Comparison of ENCODE assay signal across 8 cellular contexts in the genomic region with DNA sequence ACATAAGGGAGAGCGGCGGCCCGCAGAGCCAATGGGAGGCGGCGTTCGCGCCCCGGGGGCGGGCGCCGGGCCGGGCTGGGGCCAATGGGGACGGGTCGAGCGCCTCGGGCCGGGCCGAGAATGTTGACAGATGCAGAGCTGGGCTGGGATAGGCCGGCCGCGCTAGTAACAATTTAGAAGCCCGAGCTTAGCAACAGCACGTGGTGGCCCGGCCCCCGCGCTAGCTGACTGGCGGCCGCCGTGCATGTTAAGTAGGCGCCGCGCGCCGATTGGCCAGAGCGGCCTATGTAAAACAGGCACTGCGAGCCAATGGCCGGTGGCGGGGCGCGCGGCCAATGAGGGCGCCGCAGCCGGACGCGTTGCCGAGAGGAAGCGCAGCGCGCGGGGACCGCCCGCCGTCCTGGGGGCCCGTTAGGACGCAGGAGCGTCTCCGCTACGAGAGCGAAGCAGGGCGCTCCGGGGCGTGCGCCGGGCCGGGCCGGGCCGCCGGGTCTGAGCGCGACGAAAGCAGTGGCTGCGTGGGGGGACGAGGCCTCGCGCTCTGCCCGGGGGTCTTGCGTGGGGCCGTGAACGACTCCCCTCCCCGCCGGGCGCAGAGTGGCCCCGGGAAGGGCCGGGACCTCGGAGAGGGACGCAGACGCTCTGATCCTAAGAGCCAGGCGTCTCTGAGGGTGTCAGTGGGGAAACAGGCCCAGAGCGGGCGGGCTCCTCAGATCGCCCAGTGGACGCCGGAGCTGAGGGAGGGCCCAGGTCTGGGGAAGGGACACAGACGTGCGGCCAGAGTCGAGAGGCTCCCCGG. TPM values are rescaled to one million over a fixed set of nuclear protein-coding genes. Genes with fewer than 3 reads are reported as not detected.
A peak's percentile ranks its signal among the peaks of the same experiment; 100 is the strongest.
DNase-seq lines count a peak whose midpoint lies in the region; ATAC-seq, FAIRE-seq and TF ChIP-seq lines count a peak whose summit lies in the region.

No MANE protein-coding gene starts in this region.

- peak; percentile 93 for ATAC-seq in HG02840 (IDR thresholded peaks at IDR 0.05; ENCODE audit: low FRiP score, unreplicated experiment)

- H3K36me3 ChIP-seq in parathyroid adenoma (ENCODE audit: control insufficient read depth, insufficient read depth, low read length) (no peaks in the 10 kb centered on the region), tibial nerve (peaks cover 0 to 12% (median 0%) of the 10 kb centered on the region in 3 donors)

- H3K9me3 ChIP-seq in parathyroid adenoma (ENCODE audit: control insufficient read depth, low read length) = no peaks in the 10 kb centered on the region
- no peaks in the 10 kb centered on the region for H3K9me3 ChIP-seq in tibial nerve

- H3K4me1 ChIP-seq in parathyroid adenoma (peaks cover 15% of the 10 kb centered on the region), tibial nerve (peaks cover 0 to 80% (median 60%) of the 10 kb centered on the region in 4 donors)

- H3K4me2 ChIP-seq in parathyroid adenoma (ENCODE audit: low read length) = peak overlapping the region; percentile 79

- intact Hi-C loops in cardiac septum (cut with DNase I) = loop anchor here (5.0 kb wide), 1 partner anchor 275 kb away; the partner anchor contains the start of gene FAM193A

- DNase-seq in GM12892 (ENCODE audit: insufficient read length) = peak; percentile 98
- peak; percentile 93 for DNase-seq in NCI-H1436 (lab: John Stamatoyannopoulos, UW)
- DNase-seq in SW480 (ENCODE audit: low spot score) = peak; percentile 98
- peak; percentile 100 for DNase-seq in cardiac septum (ENCODE audit: low spot score)
- peak; percentile 97 to 99 for DNase-seq in tibial nerve (ENCODE audit: low spot score in 2 of 2)

- peaks cover 5% of the 10 kb centered on the region for H3K79me2 ChIP-seq in parathyroid adenoma

- 0 to 1% (median 1%) methylated on average over 83 to 98 of the region's 98 CpGs for WGBS in adipose tissue, 3 donors
- 0% methylated on average over 32 to 68 of the region's 98 CpGs for WGBS in tibial nerve, 2 donors

- FAIRE-seq in GM12892 (lab: Jason Lieb, UNC) = peak; percentile 100

- H3K9ac ChIP-seq in parathyroid adenoma = no peak overlapping the region

- H3K27me3 ChIP-seq in parathyroid adenoma (ENCODE audit: control insufficient read depth, insufficient read depth, low read length) (no peaks in the 10 kb centered on the region), tibial nerve (no peaks in the 10 kb centered on the region)

- H2AFZ ChIP-seq in parathyroid adenoma = peak overlapping the region; percentile 86

- TF ChIP-seq CTCF in parathyroid adenoma (IDR thresholded peaks at IDR 0.05) = no peak
- TF ChIP-seq CTCF in tibial nerve (IDR thresholded peaks at IDR 0.05) = peak in 2 of 5 experiments; percentile 34 to 52

- TF ChIP-seq POLR2A in GM12892 (IDR thresholded peaks at IDR 0.05; ENCODE audit: low read depth, low read length) (peak; percentile 89), tibial nerve (IDR thresholded peaks at IDR 0.05) (peak; percentile 92 to 93)

- H3K4me3 ChIP-seq in parathyroid adenoma (ENCODE audit: low read depth, low read length) (peak overlapping the region; percentile 63), tibial nerve (peak overlapping the region; percentile 42 to 99 (median 68))

- TF ChIP-seq EP300 in tibial nerve (IDR thresholded peaks at IDR 0.05) = peak in 1 of 2 donors; percentile 91

- H3K27ac ChIP-seq in adipose tissue (ENCODE audit: low read depth, low read length) = peak overlapping the region; percentile 68
- H3K27ac ChIP-seq in parathyroid adenoma = peak overlapping the region; percentile 82
- peak overlapping the region; percentile 75 to 98 (median 96) for H3K27ac ChIP-seq in tibial nerve

RNA-seq across cellular contexts. Expression of gene MXD4, which starts 0.4 kb away (rescaled TPM):
- polyA plus RNA-seq in GM12892 (2012; ENCODE audit: missing spikeins) = 5.0 TPM
- 10 to 100 TPM; 21.7 to 99.8 (median 53.5) TPM for polyA plus RNA-seq in adipose tissue
- total RNA-seq in cardiac septum (37.9 TPM), tibial nerve (10 to 100 TPM; 62.4 to 77.1 (median 62.9) TPM)

RNA-seq across cellular contexts. Expression of gene HAUS3, which starts 20.4 kb away (rescaled TPM):
- 14.5 TPM for polyA plus RNA-seq in GM12892 (2012; ENCODE audit: missing spikeins)
- polyA plus RNA-seq in adipose tissue = 1 to 10 TPM; 4.6 to 5.8 (median 5.7) TPM
- 5.6 TPM for total RNA-seq in cardiac septum
- 10 to 100 TPM in 3 of 4 donors, 1 to 10 TPM in 1; 9.6 to 20.1 (median 17.5) TPM for total RNA-seq in tibial nerve

RNA-seq across cellular contexts. Expression of gene POLN, which starts 20.4 kb away (rescaled TPM):
- polyA plus RNA-seq in GM12892 (2012; ENCODE audit: missing spikeins) = 1.5 TPM
- 10 to 100 TPM in 1 of 3 donors, 1 to 10 TPM in 2; 2.8 to 14.7 (median 5.7) TPM for polyA plus RNA-seq in adipose tissue
- 2.3 TPM for total RNA-seq in cardiac septum
- 1 to 10 TPM; 3.3 to 9.6 (median 5.5) TPM for total RNA-seq in tibial nerve

Comparison
In these comparisons a context has a peak if more than half of its experiments do, and no peak if none do; other contexts are left out.
1. Peak in every context shown above with its lines: DNase-seq, ATAC-seq, H3K4me3 ChIP-seq and H3K27ac ChIP-seq.